In the genomic region with DNA sequence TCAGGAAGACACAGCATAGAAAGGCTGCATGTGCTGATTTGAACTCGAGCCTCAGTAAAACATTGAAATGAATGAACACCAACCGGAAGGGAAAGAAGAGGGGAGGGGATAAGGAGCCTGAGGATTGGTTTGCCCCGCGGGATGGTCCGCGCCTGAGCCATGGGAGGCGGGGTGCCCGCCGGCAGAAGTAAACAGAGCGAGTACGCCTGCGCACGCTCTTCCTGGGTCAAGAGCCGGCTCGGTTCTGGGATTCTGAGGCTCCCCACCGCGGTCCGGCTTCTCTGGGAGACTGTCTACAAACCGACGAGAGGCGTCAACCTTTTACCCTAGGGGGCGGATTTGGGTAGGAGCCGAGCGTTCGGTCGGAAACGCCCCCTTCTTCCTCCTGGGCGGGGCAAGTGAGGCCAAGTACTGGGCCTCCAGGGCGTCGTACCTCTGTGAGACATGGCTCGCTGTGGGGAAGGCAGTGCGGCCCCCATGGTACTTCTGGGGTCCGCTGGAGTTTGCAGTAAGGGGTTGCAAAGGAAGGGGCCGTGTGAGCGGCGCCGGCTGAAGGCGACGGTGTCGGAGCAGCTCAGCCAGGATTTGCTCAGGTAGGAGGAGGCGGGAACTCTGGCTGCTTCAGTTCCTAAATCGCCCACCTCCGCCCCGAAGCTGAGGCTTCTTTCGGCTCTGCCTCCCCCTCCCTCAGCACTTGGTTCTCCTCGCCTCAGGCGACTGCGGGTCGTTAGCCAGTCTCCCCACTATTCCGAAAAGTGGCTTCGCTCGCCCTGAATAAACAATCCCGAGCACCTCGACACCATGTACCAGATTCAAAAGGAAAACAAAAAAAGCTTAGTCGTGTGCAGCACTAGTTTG, we compare ENCODE assay signal across 8 cellular contexts. TPM values are rescaled to one million over a fixed set of nuclear protein-coding genes. Genes with fewer than 3 reads are reported as not detected.
DNase-seq lines count a peak whose midpoint lies in the region; ATAC-seq, FAIRE-seq and TF ChIP-seq lines count a peak whose summit lies in the region.

A gene (plus strand): TSS at position 218 of the 858 bp plus-strand sequence. CDS start 227 bp downstream, at position 445.

- H3K4me2 ChIP-seq in H1 (ENCODE audit: insufficient read depth in 1 of 2, low read depth in 2 of 2, low read length in 2 of 2) (peak within 1 kb of the TSS; percentile 71 to 91), mesendoderm (ENCODE audit: low read length) (peak within 1 kb of the TSS; percentile 45)

- POLR2A ChIA-PET in CD8-positive, alpha-beta T cell (lab: Charles Lee): interaction anchor here (0.8 to 1.1 kb wide), 4 partner anchors 8 to 508 kb away, joined by 3 to 4 read pairs (median 4); no protein-coding TSS in a partner anchor
- POLR2A ChIA-PET in H1 (lab: Charles Lee; ENCODE audit: partially characterized antibody): interaction anchor here (0.8 to 1.5 kb wide), 7 partner anchors 11 to 542 kb away, joined by 3 to 4 read pairs (median 3); a partner anchor contains a TSS

- peak within 1 kb of the TSS; percentile 99 for H4K5ac ChIP-seq in H1 (ENCODE audit: insufficient read length, low read depth, low read length)
- peak within 1 kb of the TSS; percentile 7 for H4K5ac ChIP-seq in mesendoderm (ENCODE audit: low read length)

- peak within 1 kb of the TSS; percentile 71 for H3K27ac ChIP-seq in CD8-positive, alpha-beta T cell (ENCODE audit: low read depth, low read length)
- H3K27ac ChIP-seq in H1 (ENCODE audit: low read depth, low read length) (peak within 1 kb of the TSS; percentile 89), mesendoderm (ENCODE audit: low read depth, low read length) (peak within 1 kb of the TSS; percentile 80)

- peak within 1 kb of the TSS; percentile 47 for H3K56ac ChIP-seq in H1 (replicated peaks; ENCODE audit: insufficient read length, low read depth, low read length)
- peak within 1 kb of the TSS; percentile 97 for H3K56ac ChIP-seq in mesendoderm (ENCODE audit: low read length)

- peaks cover 14% of the 10 kb centered on the region for H3K36me3 Mint-ChIP-seq in CD8-positive, alpha-beta T cell

- peak in 1 of 2 experiments; percentile 11; a peak in 2 of 4 replicates for TF ChIP-seq RAD21 in H1 (IDR thresholded peaks at IDR 0.05 in 1 of 2, conservative IDR thresholded peaks at IDR 0.05 in 1 of 2; ENCODE audit: low read depth in 2 of 2, low read length in 2 of 2)

- H3K36me3 ChIP-seq in CD8-positive, alpha-beta T cell (ENCODE audit: insufficient read depth, low read length): no peaks in the 10 kb centered on the region
- H3K36me3 ChIP-seq in H1 (ENCODE audit: control insufficient read depth in 2 of 4, insufficient read depth in 4 of 4, low read length in 3 of 4) (no peaks in the 10 kb centered on the region), mesendoderm (ENCODE audit: control insufficient read depth, insufficient read depth, low read length) (no peaks in the 10 kb centered on the region)

- no peak within 1 kb of the TSS for H2AK5ac ChIP-seq in H1 (ENCODE audit: low read depth, low read length)
- H2AK5ac ChIP-seq in mesendoderm (ENCODE audit: low read length): no peak within 1 kb of the TSS

- no peaks in the 10 kb centered on the region for H3K79me1 ChIP-seq in H1 (ENCODE audit: low read depth, low read length)
- H3K79me1 ChIP-seq in mesendoderm (ENCODE audit: low read length): no peaks in the 10 kb centered on the region

- H3K79me2 ChIP-seq in H1 (ENCODE audit: control insufficient read depth in 1 of 2, insufficient read depth in 2 of 2, low read length in 2 of 2) (no peaks in the 10 kb centered on the region), mesendoderm (ENCODE audit: control insufficient read depth, insufficient read depth, low read length) (no peaks in the 10 kb centered on the region)

- H2BK12ac ChIP-seq in H1 (ENCODE audit: low read depth, low read length): no peak within 1 kb of the TSS

- H4K8ac ChIP-seq in H1 (ENCODE audit: extremely low read depth, insufficient read depth, low read length) (peak within 1 kb of the TSS; percentile 96), mesendoderm (ENCODE audit: low read depth, low read length) (no peak within 1 kb of the TSS)

- peak within 1 kb of the TSS; percentile 95 for H3K4me3 Mint-ChIP-seq in CD8-positive, alpha-beta T cell

- DNase-seq in CD8-positive, alpha-beta T cell: peak; percentile 75 to 90 (median 85)
- DNase-seq in HPDE6-E6E7 (ENCODE audit: extremely low spot score) (peak; percentile 61), NOMO-1 (lab: John Stamatoyannopoulos, UW; ENCODE audit: unreplicated experiment in 2 of 2) (peak; percentile 79 to 87), H1 (ENCODE audit: low read depth in 1 of 2, low spot score in 2 of 2) (peak; percentile 89 to 91), mesendoderm (peak; percentile 97)
- peak; percentile 53 to 59 (median 55) for DNase-seq in activated CD8-positive, alpha-beta memory T cell treated with anti-CD3 and anti-CD28 coated beads for 48 hours (ENCODE audit: low read depth in 2 of 3, low spot score in 2 of 3)
- peak; percentile 60 for DNase-seq in stimulated activated CD8-positive, alpha-beta memory T cell treated with anti-CD3 and anti-CD28 coated beads, Interleukin-12 subunit alpha, Interleukin-12 subunit beta, amount 100 ng/mL, for 24 hours (ENCODE audit: extremely low read depth)

- TF ChIP-seq POLR2A in H1 (IDR thresholded peaks at IDR 0.05; ENCODE audit: control extremely low read depth in 1 of 2, low read depth in 2 of 2, low read length in 2 of 2): peak in 1 of 2 experiments; percentile 95; a peak in 2 of 3 replicates

- H3K18ac ChIP-seq in H1 (ENCODE audit: extremely low read depth, low read length) (peak within 1 kb of the TSS; percentile 88), mesendoderm (ENCODE audit: low read length) (no peak within 1 kb of the TSS)

- H3K23me2 ChIP-seq in H1 (ENCODE audit: low read depth, low read length): 0 out of 2 replicates have a peak, but pooled peaks cover 2% of the 10 kb centered on the region

- no peak within 1 kb of the TSS for H3K23ac ChIP-seq in H1 (ENCODE audit: insufficient read length)
- H3K23ac ChIP-seq in mesendoderm (ENCODE audit: low read length): no peak within 1 kb of the TSS

- peak; percentile 97 for ATAC-seq in CD8-positive, alpha-beta T cell
- ATAC-seq in GM19468 (IDR thresholded peaks at IDR 0.05; ENCODE audit: extremely low read depth, unreplicated experiment): peak; percentile 80

- H3K4ac ChIP-seq in H1 (replicated peaks; ENCODE audit: insufficient read length, low read depth, low read length) (peak within 1 kb of the TSS; percentile 61), mesendoderm (ENCODE audit: low read depth, low read length) (no peak within 1 kb of the TSS)

- peak within 1 kb of the TSS; percentile 93 for H3K27ac Mint-ChIP-seq in CD8-positive, alpha-beta T cell

- H3K27me3 Mint-ChIP-seq in CD8-positive, alpha-beta T cell (ENCODE audit: low read depth): no peaks in the 10 kb centered on the region

- H3K9me3 Mint-ChIP-seq in CD8-positive, alpha-beta T cell: peaks cover 7% of the 10 kb centered on the region

- WGBS in H1 (ENCODE audit: extremely low coverage in 1 of 2, insufficient coverage in 1 of 2, insufficient read length in 1 of 2, insufficient replicate concordance in 2 of 2, low coverage in 1 of 2, low lambda C conversion rate in 2 of 2, missing lambda C conversion rate in 1 of 2), 2 experiments: 2% methylated on average over 48 of the region's 55 CpGs; no CpG with 5 or more reads in 1 of the 2 experiments
- no CpG with 5 or more reads among the region's 55 CpGs for WGBS in mesendoderm (ENCODE audit: extremely low coverage, insufficient coverage, low lambda C conversion rate)

- H3K9ac ChIP-seq in H1 (replicated peaks in 1 of 4; ENCODE audit: extremely low read depth in 1 of 4, low read depth in 3 of 4, low read length in 3 of 4): peak within 1 kb of the TSS; percentile 8 to 84 (median 78)
- H3K9ac ChIP-seq in mesendoderm (ENCODE audit: low read length): peak within 1 kb of the TSS; percentile 86

- peaks cover 13% of the 10 kb centered on the region for H3K4me1 Mint-ChIP-seq in CD8-positive, alpha-beta T cell (ENCODE audit: low read depth)

- H4K91ac ChIP-seq in H1 (replicated peaks; ENCODE audit: insufficient read length, low read length): peak within 1 kb of the TSS; percentile 87

- H2BK120ac ChIP-seq in H1 (replicated peaks; ENCODE audit: low read depth, low read length) (no peak within 1 kb of the TSS), mesendoderm (ENCODE audit: low read depth, low read length) (no peak within 1 kb of the TSS)

- no peaks in the 10 kb centered on the region for H4K20me1 ChIP-seq in H1 (replicated peaks in 1 of 2; ENCODE audit: control insufficient read depth in 1 of 2, insufficient read depth in 2 of 2, low read length in 2 of 2)

- no peak within 1 kb of the TSS for H3K14ac ChIP-seq in H1 (ENCODE audit: insufficient read length)

- H2BK15ac ChIP-seq in H1 (ENCODE audit: low read length) (no peak within 1 kb of the TSS), mesendoderm (replicated peaks; ENCODE audit: low read depth) (no peak within 1 kb of the TSS)

- TF ChIP-seq CTCF in CD8-positive, alpha-beta T cell (IDR thresholded peaks at IDR 0.05): no peak
- TF ChIP-seq CTCF in H1 (IDR thresholded peaks at IDR 0.05; ENCODE audit: control extremely low read depth in 1 of 3, insufficient read depth in 1 of 3, low read depth in 1 of 3, low read length in 3 of 3): peak in 1 of 3 experiments; percentile 17; a peak in 2 of 4 replicates

- FAIRE-seq in H1 (lab: Jason Lieb, UNC): no peak

- H3K4me3 ChIP-seq in CD8-positive, alpha-beta T cell (ENCODE audit: low read depth, low read length): peak within 1 kb of the TSS; percentile 88
- H3K4me3 ChIP-seq in H1 (ENCODE audit: extremely low read depth in 1 of 4, insufficient read depth in 2 of 4, low read depth in 3 of 4, low read length in 4 of 4) (peak within 1 kb of the TSS; percentile 62 to 82 (median 81)), mesendoderm (ENCODE audit: low read length) (peak within 1 kb of the TSS; percentile 86)

- CTCF ChIA-PET in CD8-positive, alpha-beta T cell (lab: Charles Lee): interaction anchor here (0.5 to 0.7 kb wide), 3 partner anchors 13 to 544 kb away, joined by 3 to 6 read pairs (median 4); no protein-coding TSS in a partner anchor
- CTCF ChIA-PET in H1 (lab: Charles Lee; ENCODE audit: partially characterized antibody): interaction anchor here (0.9 kb wide), 2 partner anchors 11 to 669 kb away, joined by 3 read pairs; no protein-coding TSS in a partner anchor

- peak within 1 kb of the TSS; percentile 98 for H2AFZ ChIP-seq in H1 (ENCODE audit: low read length)

- H3K27me3 ChIP-seq in CD8-positive, alpha-beta T cell (ENCODE audit: insufficient read depth, low read length): no peaks in the 10 kb centered on the region
- H3K27me3 ChIP-seq in H1 (replicated peaks in 1 of 4; ENCODE audit: control insufficient read depth in 3 of 4, extremely low read depth in 1 of 4, insufficient read depth in 3 of 4, low read length in 3 of 4): no peaks in the 10 kb centered on the region
- no peaks in the 10 kb centered on the region for H3K27me3 ChIP-seq in mesendoderm (ENCODE audit: insufficient read depth, low read length, poor library complexity)

- no peak within 1 kb of the TSS for H2BK20ac ChIP-seq in H1 (ENCODE audit: low read length)

- H3K4me1 ChIP-seq in CD8-positive, alpha-beta T cell (ENCODE audit: insufficient read depth, low read length): peaks cover 5% of the 10 kb centered on the region
- H3K4me1 ChIP-seq in H1 (replicated peaks in 1 of 4; ENCODE audit: control insufficient read depth in 3 of 4, insufficient read depth in 4 of 4, low read length in 3 of 4) (no peaks in the 10 kb centered on the region), mesendoderm (ENCODE audit: control insufficient read depth, low read depth, low read length) (no peaks in the 10 kb centered on the region)

- H2BK5ac ChIP-seq in H1 (ENCODE audit: low read depth, low read length) (peak within 1 kb of the TSS; percentile 1; the same call in 1 of the 2 replicates), mesendoderm (ENCODE audit: low read length) (peak within 1 kb of the TSS; percentile 81)

- no peaks in the 10 kb centered on the region for H3K9me3 ChIP-seq in CD8-positive, alpha-beta T cell (ENCODE audit: low read length)
- H3K9me3 ChIP-seq in H1 (ENCODE audit: insufficient read depth in 2 of 2, low read depth in 1 of 2, low read length in 1 of 2): peaks cover 0 to 3% of the 10 kb centered on the region in 2 experiments; a peak in 2 of 4 replicates

- TF ChIP-seq EP300 in H1 (IDR thresholded peaks at IDR 0.05; ENCODE audit: borderline replicate concordance in 1 of 2, low read depth in 2 of 2, low read length in 2 of 2): no peak

- intact Hi-C loops in CD8-positive, alpha-beta T cell (cut with DNase I, micrococcal nuclease): loop anchor here (1.0 to 5.0 kb wide), 6 partner anchors 63 to 1058 kb away; a partner anchor contains a TSS

RNA-seq across cellular contexts. Expression of the gene that starts here (rescaled TPM):
- total RNA-seq in CD8-positive, alpha-beta T cell: 1 to 10 TPM in 1 of 2 experiments, under 1 TPM in 1; 0.72 to 1.2 TPM
- total RNA-seq in H1 (2021; fragmentation: NEBNext Ultra II Directional; extraction: Animal tissue kit (Norgen Biotek cat#: 25700)): 1.8 and 2.5 TPM in 2 replicates
- 0.41 and 0.44 TPM in 2 replicates for polyA plus RNA-seq in H1 (2011; rRNA removed)
- polyA plus RNA-seq in H1 (2011; cell fraction: cytosol; rRNA removed): 0.90 TPM
- polyA plus RNA-seq in H1 (2011; cell fraction: nucleus; rRNA removed): 0.34 TPM
- 0.59 to 1.5 TPM (median 1.0 TPM) in 4 replicates for polyA plus RNA-seq in H1 (2012, experiment 1 of 2)
- 0.09 TPM for polyA plus RNA-seq in H1 (2012, experiment 2 of 2)
- 1.5 TPM for polyA plus RNA-seq in H1 (2013, experiment 1 of 2)
- polyA plus RNA-seq in H1 (2013, experiment 2 of 2): 1.3 TPM
- 2.2 and 2.6 TPM in 2 replicates for polyA minus RNA-seq in H1 (2011; rRNA and poly(A)+ RNA removed)
- polyA minus RNA-seq in H1 (2011; cell fraction: cytosol; rRNA and poly(A)+ RNA removed): 2.5 TPM
- 4.5 TPM for polyA minus RNA-seq in H1 (2011; cell fraction: nucleus; rRNA and poly(A)+ RNA removed)
- 0.58 TPM for polyA plus RNA-seq in mesendoderm (2013, experiment 1 of 2)
- 0.49 TPM for polyA plus RNA-seq in mesendoderm (2013, experiment 2 of 2)

Comparison
In these comparisons a context has a peak if more than half of its experiments do, and no peak if none do; other contexts are left out.
1. Peak in every context shown above with its lines: DNase-seq, ATAC-seq, H3K4me3 ChIP-seq and H3K27ac ChIP-seq.